ENCODE assay signal across 1 cellular context in the genomic region with DNA sequence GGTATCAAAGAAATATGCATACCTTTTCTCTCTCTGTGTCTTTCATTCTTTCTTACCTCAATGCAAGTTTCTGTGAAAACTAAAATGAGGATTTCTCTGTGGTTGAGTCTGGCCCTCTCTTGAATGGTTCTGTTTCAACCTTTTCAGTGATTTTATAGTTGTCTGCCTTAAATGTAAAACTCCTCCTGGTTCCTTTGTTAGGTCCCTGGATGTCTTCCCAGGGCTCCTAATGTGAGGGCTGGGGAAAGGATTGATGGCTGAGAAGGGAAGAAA.
TF ChIP-seq lines count a peak whose summit lies in the region.

No MANE protein-coding gene starts in this region.

TF ChIP-seq in H1, 55 proteins besides CTCF, POLR2A, EP300 and RAD21:
- TF ChIP-seq RFX5 (IDR thresholded peaks at IDR 0.05; ENCODE audit: borderline replicate concordance, low read depth, low read length) (no peak), SUZ12 (IDR thresholded peaks at IDR 0.05; ENCODE audit: low read length) (no peak), POLR2AphosphoS5 (IDR thresholded peaks at IDR 0.05; ENCODE audit: low read depth, low read length) (no peak), ASH2L (IDR thresholded peaks at IDR 0.05; ENCODE audit: low read length) (no peak), CHD1 (IDR thresholded peaks at IDR 0.05; ENCODE audit: low read depth, low read length) (no peak), KDM4A (IDR thresholded peaks at IDR 0.05; ENCODE audit: low read depth, low read length, severe bottlenecking) (no peak), GTF2F1 (IDR thresholded peaks at IDR 0.05; ENCODE audit: borderline replicate concordance, low read depth, low read length) (no peak), ATF2 (IDR thresholded peaks at IDR 0.05; ENCODE audit: low read length) (no peak)
- TF ChIP-seq, protein P1, sequence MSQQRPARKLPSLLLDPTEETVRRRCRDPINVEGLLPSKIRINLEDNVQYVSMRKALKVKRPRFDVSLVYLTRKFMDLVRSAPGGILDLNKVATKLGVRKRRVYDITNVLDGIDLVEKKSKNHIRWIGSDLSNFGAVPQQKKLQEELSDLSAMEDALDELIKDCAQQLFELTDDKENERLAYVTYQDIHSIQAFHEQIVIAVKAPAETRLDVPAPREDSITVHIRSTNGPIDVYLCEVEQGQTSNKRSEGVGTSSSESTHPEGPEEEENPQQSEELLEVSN (IDR thresholded peaks at IDR 0.05): no peak
